ENCODE assay signal across 30 cellular contexts in the genomic region with DNA sequence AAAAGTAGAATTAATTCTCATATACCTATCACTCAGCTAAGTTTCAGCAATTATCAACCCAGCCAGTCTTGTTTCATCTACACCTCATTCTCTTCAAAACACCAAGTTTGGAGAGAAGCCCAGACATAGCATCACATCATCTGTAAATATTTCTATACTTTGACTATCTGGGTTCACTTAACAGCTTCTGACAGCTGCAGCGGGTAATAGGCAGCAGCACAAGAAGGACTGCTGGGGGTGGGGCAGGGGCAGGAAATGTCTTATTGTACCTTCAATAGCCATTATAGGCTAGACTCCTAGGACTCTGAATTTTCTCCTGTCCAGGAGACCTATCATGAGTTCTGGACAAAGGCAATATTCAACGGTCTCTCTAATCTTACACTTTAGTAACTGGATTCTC.
"Had no signal": no experiment of that assay in that cellular context is flagged by ENCODE, and none has a peak within 500 bp of the region (broad histone marks: within the 10 kb centered on the region; RNA-seq: fewer than 3 reads in every experiment).

No MANE protein-coding gene starts in this region.

- H3K4me1 Mint-ChIP-seq: activated B cell treated with CpG ODN at 0.5 μM for 24 hours; endodermal cell; naive thymus-derived CD4-positive, alpha-beta T cell; stimulated activated effector memory CD8-positive, alpha-beta T cell treated with anti-CD3 and anti-CD28 coated beads, Interleukin-12 subunit alpha, Interleukin-12 subunit beta, amount 100 ng/mL, for 72 hours had no signal

- H3K4me3 Mint-ChIP-seq: activated B cell treated with CpG ODN at 0.5 μM for 24 hours; activated CD8-positive, alpha-beta memory T cell treated with anti-CD3 and anti-CD28 coated beads, Interleukin-2, amount 10 ng/mL, durations not matched to agents 7 days and 5 days; activated CD8-positive, alpha-beta T cell treated with anti-CD3 and anti-CD28 coated beads for 36 hours; activated naive CD4-positive, alpha-beta T cell treated with anti-CD3 and anti-CD28 coated beads for 36 hours; activated T-cell treated with anti-CD3 and anti-CD28 coated beads, Interleukin-2, amount 50 U/mL, for 72 hours; dendritic cell treated with granulocyte-macrophage colony-stimulating factor and Interleukin-4, amounts not matched to agents 40 ng/mL and 50 ng/mL, for 4 days; endodermal cell; naive thymus-derived CD4-positive, alpha-beta T cell; stimulated activated effector memory CD8-positive, alpha-beta T cell treated with anti-CD3 and anti-CD28 coated beads, Interleukin-12 subunit alpha, Interleukin-12 subunit beta, amount 100 ng/mL, for 72 hours; stimulated activated naive CD8-positive, alpha-beta T cell treated with anti-CD3 and anti-CD28 coated beads, Interleukin-15, Interleukin-2, amounts not matched to agents 100 ng/mL and 50 ng/mL, for 24 hours; T-helper 2 cell treated with Interferon-gamma antibody and Interleukin-4, amounts not matched to agents 5 μg/mL and 100 μg/mL, for 36 hours; type B pancreatic cell had no signal

- H3K9me3 Mint-ChIP-seq: activated B cell treated with CpG ODN at 0.5 μM for 24 hours; activated CD8-positive, alpha-beta T cell treated with anti-CD3 and anti-CD28 coated beads for 36 hours; activated naive CD4-positive, alpha-beta T cell treated with anti-CD3 and anti-CD28 coated beads for 36 hours; activated T-cell treated with anti-CD3 and anti-CD28 coated beads, Interleukin-2, amount 50 U/mL, for 72 hours; dendritic cell treated with granulocyte-macrophage colony-stimulating factor and Interleukin-4, amounts not matched to agents 40 ng/mL and 50 ng/mL, for 4 days; naive thymus-derived CD4-positive, alpha-beta T cell; stimulated activated effector memory CD8-positive, alpha-beta T cell treated with anti-CD3 and anti-CD28 coated beads, Interleukin-12 subunit alpha, Interleukin-12 subunit beta, amount 100 ng/mL, for 72 hours; stimulated activated naive CD8-positive, alpha-beta T cell treated with anti-CD3 and anti-CD28 coated beads, Interleukin-15, Interleukin-2, amounts not matched to agents 100 ng/mL and 50 ng/mL, for 24 hours; T-helper 2 cell treated with Interferon-gamma antibody and Interleukin-4, amounts not matched to agents 5 μg/mL and 100 μg/mL, for 36 hours; type B pancreatic cell had no signal

- H3K27me3 Mint-ChIP-seq: activated B cell treated with CpG ODN at 0.5 μM for 24 hours; activated CD8-positive, alpha-beta memory T cell treated with anti-CD3 and anti-CD28 coated beads, Interleukin-2, amount 10 ng/mL, durations not matched to agents 7 days and 5 days; activated CD8-positive, alpha-beta T cell treated with anti-CD3 and anti-CD28 coated beads for 36 hours; dendritic cell treated with granulocyte-macrophage colony-stimulating factor and Interleukin-4, amounts not matched to agents 40 ng/mL and 50 ng/mL, for 4 days; naive thymus-derived CD4-positive, alpha-beta T cell; stimulated activated naive CD8-positive, alpha-beta T cell treated with anti-CD3 and anti-CD28 coated beads, Interleukin-15, Interleukin-2, amounts not matched to agents 100 ng/mL and 50 ng/mL, for 24 hours; type B pancreatic cell had no signal

- DNase-seq: activated B cell treated with CpG ODN at 0.5 μM for 24 hours; activated CD4-positive, alpha-beta T cell treated with anti-CD3 and anti-CD28 coated beads, Interleukin-2, amount 50 U/mL, for 1 hour; activated CD8-positive, alpha-beta memory T cell treated with anti-CD3 and anti-CD28 coated beads, Interleukin-2, amount 10 ng/mL, durations not matched to agents 7 days and 5 days; activated CD8-positive, alpha-beta T cell treated with anti-CD3 and anti-CD28 coated beads for 36 hours; activated effector memory CD4-positive, alpha-beta T cell treated with anti-CD3 and anti-CD28 coated beads, Interleukin-2, amount 50 U/mL, for 16 hours; activated naive CD4-positive, alpha-beta T cell treated with anti-CD3 and anti-CD28 coated beads for 36 hours; activated T-cell treated with anti-CD3 and anti-CD28 coated beads, Interleukin-2, amount 50 U/mL, for 72 hours; amygdala; central memory CD4-positive, alpha-beta T cell; endodermal cell; glutamatergic neuron; islet precursor cell; left ventricle myocardium superior; naive thymus-derived CD4-positive, alpha-beta T cell; nucleus accumbens; pancreas; retina; small intestine; stimulated activated CD4-positive, alpha-beta T cell treated with anti-CD3 and anti-CD28 coated beads, Interleukin-4, amount 100 ng/mL, for 24 hours; T-helper 1 cell; uterus had no signal

- H3K27ac Mint-ChIP-seq: activated B cell treated with CpG ODN at 0.5 μM for 24 hours; activated CD8-positive, alpha-beta memory T cell treated with anti-CD3 and anti-CD28 coated beads, Interleukin-2, amount 10 ng/mL, durations not matched to agents 7 days and 5 days; activated CD8-positive, alpha-beta T cell treated with anti-CD3 and anti-CD28 coated beads for 36 hours; activated naive CD4-positive, alpha-beta T cell treated with anti-CD3 and anti-CD28 coated beads for 36 hours; activated T-cell treated with anti-CD3 and anti-CD28 coated beads, Interleukin-2, amount 50 U/mL, for 72 hours; dendritic cell treated with granulocyte-macrophage colony-stimulating factor and Interleukin-4, amounts not matched to agents 40 ng/mL and 50 ng/mL, for 4 days; endodermal cell; stimulated activated effector memory CD8-positive, alpha-beta T cell treated with anti-CD3 and anti-CD28 coated beads, Interleukin-12 subunit alpha, Interleukin-12 subunit beta, amount 100 ng/mL, for 72 hours; stimulated activated naive CD8-positive, alpha-beta T cell treated with anti-CD3 and anti-CD28 coated beads, Interleukin-15, Interleukin-2, amounts not matched to agents 100 ng/mL and 50 ng/mL, for 24 hours; T-helper 2 cell treated with Interferon-gamma antibody and Interleukin-4, amounts not matched to agents 5 μg/mL and 100 μg/mL, for 36 hours; type B pancreatic cell had no signal

- ATAC-seq: activated CD8-positive, alpha-beta memory T cell treated with anti-CD3 and anti-CD28 coated beads, Interleukin-2, amount 10 ng/mL, durations not matched to agents 7 days and 5 days; activated CD8-positive, alpha-beta T cell treated with anti-CD3 and anti-CD28 coated beads for 36 hours; activated T-cell treated with anti-CD3 and anti-CD28 coated beads, Interleukin-2, amount 50 U/mL, for 72 hours; esophagus mucosa; left ventricle myocardium superior; naive thymus-derived CD4-positive, alpha-beta T cell; pancreas; sciatic nerve; stimulated activated effector memory CD8-positive, alpha-beta T cell treated with anti-CD3 and anti-CD28 coated beads, Interleukin-12 subunit alpha, Interleukin-12 subunit beta, amount 100 ng/mL, for 72 hours had no signal

- H3K4me3 ChIP-seq: breast epithelium, pancreas, prostate gland, uterus had no signal
